Comparison of ENCODE assay signal across 39 cellular contexts in genomic region chr14:35969310-35969709, GRCh38.
"Had no signal": no experiment of that assay in that cellular context is flagged by ENCODE, and none has a peak within 500 bp of the region (broad histone marks: within the 10 kb centered on the region; RNA-seq: fewer than 3 reads in every experiment).

No MANE protein-coding gene starts in this region.

- H3K4me1 ChIP-seq: adrenal gland, ascending aorta, body of pancreas, breast epithelium had no signal

- H3K4me1 Mint-ChIP-seq: activated naive CD4-positive, alpha-beta T cell treated with anti-CD3 and anti-CD28 coated beads, Interleukin-2, amount 10 ng/mL, durations not matched to agents 7 days and 5 days; activated naive CD4-positive, alpha-beta T cell treated with anti-CD3 and anti-CD28 coated beads, Interleukin-2, amount 50 U/mL, for 24 hours; activated naive CD8-positive, alpha-beta T cell treated with anti-CD3 and anti-CD28 coated beads for 36 hours; activated naive CD8-positive, alpha-beta T cell treated with anti-CD3 and anti-CD28 coated beads, Interleukin-2, amount 10 ng/mL, durations not matched to agents 7 days and 5 days; activated naive CD8-positive, alpha-beta T cell treated with anti-CD3 and anti-CD28 coated beads, Interleukin-2, amount 50 U/mL, for 24 hours; activated T-helper 17 cell treated with anti-CD3 and anti-CD28 coated beads, Interleukin-2, amount 50 U/mL, for 72 hours; central memory CD8-positive, alpha-beta T cell had no signal

- H3K27me3 Mint-ChIP-seq: brain had no signal

- H3K4me3 ChIP-seq: adrenal gland, ascending aorta, body of pancreas, breast epithelium, cardiac muscle cell had no signal

- ATAC-seq: activated naive CD4-positive, alpha-beta T cell treated with anti-CD3 and anti-CD28 coated beads, Interleukin-2, amount 50 U/mL, for 72 hours; activated naive CD8-positive, alpha-beta T cell treated with anti-CD3 and anti-CD28 coated beads, Interleukin-2, amount 50 U/mL, for 24 hours; activated T-cell treated with anti-CD3 and anti-CD28 coated beads, Interleukin-2, amount 50 U/mL, for 4 hours; activated T-cell treated with anti-CD3 and anti-CD28 coated beads, Interleukin-2, amount 50 U/mL, for 72 hours; activated T-helper 17 cell treated with anti-CD3 and anti-CD28 coated beads, Interleukin-2, amount 50 U/mL, for 72 hours; body of pancreas had no signal

- H3K36me3 ChIP-seq: adrenal gland, ascending aorta, brain microvascular endothelial cell, breast epithelium, cardiac muscle cell had no signal

- H3K4me3 Mint-ChIP-seq: activated naive CD4-positive, alpha-beta T cell treated with anti-CD3 and anti-CD28 coated beads for 36 hours; activated naive CD4-positive, alpha-beta T cell treated with anti-CD3 and anti-CD28 coated beads, Interleukin-2, amount 10 ng/mL, durations not matched to agents 7 days and 5 days; activated naive CD4-positive, alpha-beta T cell treated with anti-CD3 and anti-CD28 coated beads, Interleukin-2, amount 50 U/mL, for 24 hours; activated naive CD8-positive, alpha-beta T cell; activated naive CD8-positive, alpha-beta T cell treated with anti-CD3 and anti-CD28 coated beads for 36 hours; activated naive CD8-positive, alpha-beta T cell treated with anti-CD3 and anti-CD28 coated beads, Interleukin-2, amount 10 ng/mL, durations not matched to agents 7 days and 5 days; activated naive CD8-positive, alpha-beta T cell treated with anti-CD3 and anti-CD28 coated beads, Interleukin-2, amount 50 U/mL, for 24 hours; activated T-cell treated with anti-CD3 and anti-CD28 coated beads, Interleukin-2, amount 50 U/mL, for 24 hours; activated T-cell treated with anti-CD3 and anti-CD28 coated beads, Interleukin-2, amount 50 U/mL, for 4 hours; activated T-cell treated with anti-CD3 and anti-CD28 coated beads, Interleukin-2, amount 50 U/mL, for 72 hours; activated T-helper 1 cell treated with anti-CD3 and anti-CD28 coated beads, Interleukin-12 subunit alpha, Interleukin-12 subunit beta, Interleukin-2, Interleukin-4 antibody, amounts not matched to agents 30 ng/mL and 10 ng/mL and 1 ng/mL, durations not matched to agents 14 hours and 24 hours and 36 hours; activated T-helper 17 cell treated with anti-CD3 and anti-CD28 coated beads, Interleukin-2, amount 50 U/mL, for 72 hours; brain; central memory CD8-positive, alpha-beta T cell had no signal

- DNase-seq: activated effector memory CD4-positive, alpha-beta T cell treated with anti-CD3 and anti-CD28 coated beads, Interleukin-2, amount 50 U/mL, for 16 hours; activated effector memory CD4-positive, alpha-beta T cell treated with Interleukin-2 at 50 U/mL for 16 hours; activated gamma-delta T cell; activated gamma-delta T cell treated with Interleukin-2 at 50 U/mL for 16 hours; activated naive CD4-positive, alpha-beta T cell; activated naive CD4-positive, alpha-beta T cell treated with anti-CD3 and anti-CD28 coated beads for 36 hours; activated naive CD4-positive, alpha-beta T cell treated with anti-CD3 and anti-CD28 coated beads, Interleukin-2, amount 10 ng/mL, durations not matched to agents 7 days and 5 days; activated naive CD4-positive, alpha-beta T cell treated with anti-CD3 and anti-CD28 coated beads, Interleukin-2, amount 50 U/mL, for 16 hours; activated naive CD4-positive, alpha-beta T cell treated with Interleukin-2 at 50 U/mL for 16 hours; activated naive CD8-positive, alpha-beta T cell treated with anti-CD3 and anti-CD28 coated beads for 36 hours; activated naive CD8-positive, alpha-beta T cell treated with anti-CD3 and anti-CD28 coated beads, Interleukin-2, amount 10 ng/mL, durations not matched to agents 7 days and 5 days; activated naive CD8-positive, alpha-beta T cell treated with anti-CD3 and anti-CD28 coated beads, Interleukin-2, amount 50 U/mL, for 24 hours; activated T-cell treated with anti-CD3 and anti-CD28 coated beads, Interleukin-2, amount 50 U/mL, for 1 hour; activated T-cell treated with anti-CD3 and anti-CD28 coated beads, Interleukin-2, amount 50 U/mL, for 24 hours; activated T-cell treated with anti-CD3 and anti-CD28 coated beads, Interleukin-2, amount 50 U/mL, for 4 hours; activated T-cell treated with anti-CD3 and anti-CD28 coated beads, Interleukin-2, amount 50 U/mL, for 48 hours; activated T-cell treated with anti-CD3 and anti-CD28 coated beads, Interleukin-2, amount 50 U/mL, for 72 hours; adrenal gland; amniotic stem cell; amygdala; anterior cingulate cortex; aorta; body of pancreas; brain microvascular endothelial cell; caudate nucleus; central memory CD4-positive, alpha-beta T cell; cerebellar nuclear complex had no signal

- H3K27me3 ChIP-seq: adrenal gland, ascending aorta, body of pancreas, brain microvascular endothelial cell, breast epithelium, cardiac muscle cell had no signal

- H3K36me3 Mint-ChIP-seq: activated naive CD4-positive, alpha-beta T cell treated with anti-CD3 and anti-CD28 coated beads, Interleukin-2, amount 10 ng/mL, durations not matched to agents 7 days and 5 days; activated naive CD4-positive, alpha-beta T cell treated with anti-CD3 and anti-CD28 coated beads, Interleukin-2, amount 50 U/mL, for 24 hours; activated naive CD4-positive, alpha-beta T cell treated with anti-CD3 and anti-CD28 coated beads, Interleukin-2, amount 50 U/mL, for 72 hours; activated naive CD8-positive, alpha-beta T cell; activated naive CD8-positive, alpha-beta T cell treated with anti-CD3 and anti-CD28 coated beads for 36 hours; activated naive CD8-positive, alpha-beta T cell treated with anti-CD3 and anti-CD28 coated beads, Interleukin-2, amount 10 ng/mL, durations not matched to agents 7 days and 5 days; brain had no signal

- H3K27ac Mint-ChIP-seq: activated naive CD4-positive, alpha-beta T cell treated with anti-CD3 and anti-CD28 coated beads for 36 hours; activated naive CD4-positive, alpha-beta T cell treated with anti-CD3 and anti-CD28 coated beads, Interleukin-2, amount 10 ng/mL, durations not matched to agents 7 days and 5 days; activated naive CD4-positive, alpha-beta T cell treated with anti-CD3 and anti-CD28 coated beads, Interleukin-2, amount 50 U/mL, for 24 hours; activated naive CD4-positive, alpha-beta T cell treated with anti-CD3 and anti-CD28 coated beads, Interleukin-2, amount 50 U/mL, for 72 hours; activated naive CD8-positive, alpha-beta T cell; activated naive CD8-positive, alpha-beta T cell treated with anti-CD3 and anti-CD28 coated beads for 36 hours; activated naive CD8-positive, alpha-beta T cell treated with anti-CD3 and anti-CD28 coated beads, Interleukin-2, amount 10 ng/mL, durations not matched to agents 7 days and 5 days; activated naive CD8-positive, alpha-beta T cell treated with anti-CD3 and anti-CD28 coated beads, Interleukin-2, amount 50 U/mL, for 24 hours; activated T-cell treated with anti-CD3 and anti-CD28 coated beads, Interleukin-2, amount 50 U/mL, for 24 hours; activated T-cell treated with anti-CD3 and anti-CD28 coated beads, Interleukin-2, amount 50 U/mL, for 72 hours; activated T-helper 1 cell treated with anti-CD3 and anti-CD28 coated beads, Interleukin-12 subunit alpha, Interleukin-12 subunit beta, Interleukin-2, Interleukin-4 antibody, amounts not matched to agents 30 ng/mL and 10 ng/mL and 1 ng/mL, durations not matched to agents 14 hours and 24 hours and 36 hours; activated T-helper 17 cell treated with anti-CD3 and anti-CD28 coated beads, Interleukin-2, amount 50 U/mL, for 72 hours; activated T-helper 2 cell treated with anti-CD3 and anti-CD28 coated beads, Interferon-gamma antibody, Interleukin-2, Interleukin-4, amounts not matched to agents 10 μg/mL and 5 μg/mL and 100 μg/mL, durations not matched to agents 14 hours and 24 hours and 36 hours; brain had no signal

- H3K9me3 Mint-ChIP-seq: activated naive CD4-positive, alpha-beta T cell treated with anti-CD3 and anti-CD28 coated beads for 36 hours; activated naive CD4-positive, alpha-beta T cell treated with anti-CD3 and anti-CD28 coated beads, Interleukin-2, amount 10 ng/mL, durations not matched to agents 7 days and 5 days; activated naive CD4-positive, alpha-beta T cell treated with anti-CD3 and anti-CD28 coated beads, Interleukin-2, amount 50 U/mL, for 24 hours; activated naive CD4-positive, alpha-beta T cell treated with anti-CD3 and anti-CD28 coated beads, Interleukin-2, amount 50 U/mL, for 72 hours; activated naive CD8-positive, alpha-beta T cell treated with anti-CD3 and anti-CD28 coated beads for 36 hours; activated naive CD8-positive, alpha-beta T cell treated with anti-CD3 and anti-CD28 coated beads, Interleukin-2, amount 10 ng/mL, durations not matched to agents 7 days and 5 days; activated naive CD8-positive, alpha-beta T cell treated with anti-CD3 and anti-CD28 coated beads, Interleukin-2, amount 50 U/mL, for 24 hours; activated T-cell treated with anti-CD3 and anti-CD28 coated beads, Interleukin-2, amount 50 U/mL, for 24 hours; activated T-cell treated with anti-CD3 and anti-CD28 coated beads, Interleukin-2, amount 50 U/mL, for 4 hours; activated T-cell treated with anti-CD3 and anti-CD28 coated beads, Interleukin-2, amount 50 U/mL, for 72 hours; activated T-helper 1 cell treated with anti-CD3 and anti-CD28 coated beads, Interleukin-12 subunit alpha, Interleukin-12 subunit beta, Interleukin-2, Interleukin-4 antibody, amounts not matched to agents 30 ng/mL and 10 ng/mL and 1 ng/mL, durations not matched to agents 14 hours and 24 hours and 36 hours; activated T-helper 17 cell treated with anti-CD3 and anti-CD28 coated beads, Interleukin-2, amount 50 U/mL, for 72 hours; activated T-helper 2 cell treated with anti-CD3 and anti-CD28 coated beads, Interferon-gamma antibody, Interleukin-2, Interleukin-4, amounts not matched to agents 10 μg/mL and 5 μg/mL and 100 μg/mL, durations not matched to agents 14 hours and 24 hours and 36 hours; central memory CD8-positive, alpha-beta T cell had no signal

- H3K27ac ChIP-seq: adrenal gland, ascending aorta, body of pancreas, brain microvascular endothelial cell, breast epithelium, cardiac muscle cell had no signal

- H3K9me3 ChIP-seq: adrenal gland, ascending aorta, body of pancreas, breast epithelium had no signal

- FAIRE-seq: astrocyte had no signal
